Comparison of ENCODE assay signal across 9 cellular contexts in genomic region chr19:3783660-3784584, GRCh38. TPM values are rescaled to one million over a fixed set of nuclear protein-coding genes. Genes with fewer than 3 reads are reported as not detected.
DNase-seq lines count a peak whose midpoint lies in the region; ATAC-seq, FAIRE-seq and TF ChIP-seq lines count a peak whose summit lies in the region.
"Had no signal": no experiment of that assay in that cellular context is flagged by ENCODE, and none has a peak within 500 bp of the region (broad histone marks: within the 10 kb centered on the region; RNA-seq: fewer than 3 reads in every experiment).

No MANE protein-coding gene starts in this region.

- ATAC-seq in HepG2: peak; percentile 73

- no peak for TF ChIP-seq POLR2A in HepG2 (IDR thresholded peaks at IDR 0.05; ENCODE audit: insufficient read depth in 1 of 2, low read depth in 2 of 2, low read length in 2 of 2)
- TF ChIP-seq POLR2A in tibial nerve (IDR thresholded peaks at IDR 0.05): no peak

- H3K27ac ChIP-seq in 22Rv1 (no peak overlapping the region), Karpas-422 (ENCODE audit: low read length) (no peak overlapping the region), HepG2 (ENCODE audit: extremely low read length, insufficient read depth, low read length) (no peak overlapping the region), tibial nerve (no peak overlapping the region)

- TF ChIP-seq RAD21 in HepG2 (CRISPR knock-in tag; IDR thresholded peaks at IDR 0.05): peak; percentile 70

- no peaks in the 10 kb centered on the region for H3K79me2 ChIP-seq in Karpas-422 (ENCODE audit: low read length)
- no peaks in the 10 kb centered on the region for H3K79me2 ChIP-seq in HepG2 (ENCODE audit: insufficient read depth, low read length)

- H3K27me3 ChIP-seq in Karpas-422 (ENCODE audit: low read length) (no peaks in the 10 kb centered on the region), HepG2 (ENCODE audit: control insufficient read depth in 1 of 2, insufficient read depth in 2 of 2, low read length in 2 of 2) (peaks cover 9 to 26% of the 10 kb centered on the region in 2 experiments; a peak in 4 of 5 replicates), tibial nerve (peaks cover 0 to 37% of the 10 kb centered on the region in 2 donors)

- no peaks in the 10 kb centered on the region for H3K4me1 ChIP-seq in Karpas-422 (ENCODE audit: low read length)
- 0 out of 2 replicates have a peak, but pooled peaks cover 5% of the 10 kb centered on the region for H3K4me1 ChIP-seq in HepG2 (ENCODE audit: insufficient read depth, low read length)
- H3K4me1 ChIP-seq in tibial nerve: peaks cover 0 to 14% (median 0%) of the 10 kb centered on the region in 4 donors

- no peak overlapping the region for H3K4me2 ChIP-seq in Karpas-422 (ENCODE audit: low read depth, low read length, poor library complexity, severe bottlenecking)
- H3K4me2 ChIP-seq in HepG2 (ENCODE audit: low read depth, low read length): no peak overlapping the region

- BruUV-seq in HepG2 (replicated peaks; lab: Mats Ljungman, UMichigan): no TSS peak

- no peaks in the 10 kb centered on the region for H4K20me1 ChIP-seq in Karpas-422 (ENCODE audit: insufficient read depth, low read depth, low read length)
- H4K20me1 ChIP-seq in HepG2 (ENCODE audit: insufficient read depth, low read length): no peaks in the 10 kb centered on the region

- H2AFZ ChIP-seq in Karpas-422 (ENCODE audit: low read length): no peak overlapping the region
- H2AFZ ChIP-seq in HepG2 (ENCODE audit: low read length): no peak overlapping the region

- POLR2A ChIA-PET in HepG2 (lab: Yijun Ruan, JAX): no interaction called here

- TF ChIP-seq CTCF in 22Rv1 (IDR thresholded peaks at IDR 0.05) (peak; percentile 26), HepG2 (CRISPR knock-in tag; IDR thresholded peaks at IDR 0.05) (peak; percentile 79), tibial nerve (IDR thresholded peaks at IDR 0.05) (no peak)

- intact Hi-C loops in HepG2 (cut with micrococcal nuclease; ENCODE audit: unreplicated experiment): no loop called here

- H3K9me3 ChIP-seq in Karpas-422 (ENCODE audit: low read length) (peaks cover 11% of the 10 kb centered on the region; the same call in 1 of the 2 replicates), HepG2 (ENCODE audit: low read length) (peaks cover 18% of the 10 kb centered on the region), tibial nerve (peaks cover 3 to 37% (median 13%) of the 10 kb centered on the region in 4 donors)

- WGBS in HepG2 (ENCODE audit: low lambda C conversion rate): 31% methylated on average over 14 of the region's 49 CpGs
- WGBS in tibial nerve, 2 donors: 68 to 78% methylated on average over 31 to 37 of the region's 49 CpGs

- no peak overlapping the region for H3K9ac ChIP-seq in Karpas-422 (ENCODE audit: low read length)
- H3K9ac ChIP-seq in HepG2 (ENCODE audit: insufficient read depth, low read depth, low read length): no peak overlapping the region

- CTCF ChIA-PET in HepG2 (lab: Yijun Ruan, JAX; ENCODE audit: low intra/inter-chr PET ratio, low total read pairs): interaction anchor here (1.3 to 1.4 kb wide), 2 partner anchors 38 to 65 kb away, joined by 3 to 5 read pairs; no protein-coding TSS in a partner anchor

- H3K4me3 ChIP-seq in Karpas-422 (ENCODE audit: low read length): no peak overlapping the region
- H3K4me3 ChIP-seq in HepG2 (replicated peaks in 1 of 3; ENCODE audit: insufficient read depth in 1 of 3, low read depth in 2 of 3, low read length in 3 of 3): no peak overlapping the region
- no peak overlapping the region for H3K4me3 ChIP-seq in tibial nerve

- H3K36me3 ChIP-seq in Karpas-422 (ENCODE audit: insufficient read depth, low read length): no peaks in the 10 kb centered on the region
- no peaks in the 10 kb centered on the region for H3K36me3 ChIP-seq in HepG2 (replicated peaks in 1 of 2; ENCODE audit: control insufficient read depth in 1 of 2, insufficient read depth in 2 of 2, low read length in 2 of 2)
- no peaks in the 10 kb centered on the region for H3K36me3 ChIP-seq in tibial nerve

- FAIRE-seq in HepG2 (lab: Jason Lieb, UNC): no peak
- FAIRE-seq: TTC549 had no signal

- H3K9me2 ChIP-seq in Karpas-422 (replicated peaks; ENCODE audit: insufficient read depth, low read length): no peaks in the 10 kb centered on the region

- DNase-seq in Karpas-422: peak; percentile 83
- DNase-seq in activated T-cell treated with anti-CD3 and anti-CD28 coated beads, Interleukin-2, amount 50 U/mL, for 1 hour: peak; percentile 58
- peak; percentile 47 for DNase-seq in HepG2 (ENCODE audit: low spot score)
- DNase-seq in NCI-H510A (lab: John Stamatoyannopoulos, UW): no peak
- no peak for DNase-seq in RKO (ENCODE audit: low spot score)
- DNase-seq in NCI-H526 treated with DMSO at 0.1 percent for 48 hours (lab: John Stamatoyannopoulos, UW): no peak
- DNase-seq in tibial nerve (ENCODE audit: low spot score in 2 of 2): no peak

- in situ Hi-C loops in HepG2 (cut with HindIII; ENCODE audit: extremely low pct_ligation_motif_present, low pct_unique_long_range_greater_than_20kb): no loop called here

- no peak for TF ChIP-seq EP300 in HepG2 (IDR thresholded peaks at IDR 0.05; ENCODE audit: low read depth in 2 of 2, low read length in 2 of 2)
- TF ChIP-seq EP300 in HepG2 (CRISPR knock-in tag; IDR thresholded peaks at IDR 0.05; ENCODE audit: borderline replicate concordance): no peak
- no peak for TF ChIP-seq EP300 in tibial nerve (IDR thresholded peaks at IDR 0.05)

RNA-seq across cellular contexts. Expression of gene MATK, which starts 2.3 kb away (rescaled TPM):
- not detected in 2 replicates for total RNA-seq in Karpas-422 (2014; rRNA removed; shearing (Covaris generic); ENCODE audit: low replicate concordance)
- total RNA-seq in HepG2 (2016; rRNA removed; fragmentation: Illumina TruSeq; extraction: Trizol) (not detected in 2 replicates), tibial nerve (1 to 10 TPM in 3 of 4 donors, under 1 TPM in 1; 0.78 to 2.9 (median 2.1) TPM)
- total RNA-seq in HepG2 (2016; cell fraction: cytosol; rRNA removed; fragmentation: Illumina TruSeq; extraction: Trizol; ENCODE audit: low read depth): not detected in 2 replicates
- not detected in 2 replicates for total RNA-seq in HepG2 (2016; cell fraction: insoluble cytoplasmic fraction; rRNA removed; fragmentation: Illumina TruSeq; extraction: Trizol)
- not detected in 2 replicates for total RNA-seq in HepG2 (2016; cell fraction: membrane; rRNA removed; fragmentation: Illumina TruSeq; extraction: Trizol)
- not detected in 2 replicates for total RNA-seq in HepG2 (2016; cell fraction: nucleus; rRNA removed; fragmentation: Illumina TruSeq; extraction: Trizol)
- 0.09 TPM in 2 replicates for polyA plus RNA-seq in HepG2 (2011; rRNA removed)
- polyA plus RNA-seq in HepG2 (2011; cell fraction: cytosol; rRNA removed): 0.11 and 0.14 TPM in 2 replicates
- polyA plus RNA-seq in HepG2 (2011; cell fraction: nucleus; rRNA removed): 0.32 TPM in 1 of 2 replicates, not detected in the other
- polyA plus RNA-seq in HepG2 (2012): not detected in 2 replicates
- polyA plus RNA-seq in HepG2 (2016; cell fraction: cytosol; fragmentation: Illumina TruSeq; extraction: Trizol; ENCODE audit: low read depth): 0.07 TPM in 1 of 2 replicates, not detected in the other
- not detected in 2 replicates for polyA plus RNA-seq in HepG2 (2016; cell fraction: insoluble cytoplasmic fraction; fragmentation: Illumina TruSeq; extraction: Trizol; ENCODE audit: low read depth)
- polyA plus RNA-seq in HepG2 (2016; cell fraction: membrane; fragmentation: Illumina TruSeq; extraction: Trizol; ENCODE audit: low read depth): not detected in 2 replicates
- not detected in 2 replicates for polyA plus RNA-seq in HepG2 (2016; cell fraction: nucleus; fragmentation: Illumina TruSeq; extraction: Trizol; ENCODE audit: insufficient read depth, low read depth)
- 0.42 and 31.9 TPM in 2 replicates for polyA minus RNA-seq in HepG2 (2011; rRNA and poly(A)+ RNA removed; ENCODE audit: low replicate concordance)
- polyA minus RNA-seq in HepG2 (2011; cell fraction: cytosol; rRNA and poly(A)+ RNA removed): 0.70 TPM in 1 of 2 replicates, not detected in the other
- polyA minus RNA-seq in HepG2 (2011; cell fraction: nucleus; rRNA and poly(A)+ RNA removed): not detected in 2 replicates

RNA-seq across cellular contexts. Expression of gene RAX2, which starts 11.9 kb away (rescaled TPM):
- not detected in 2 replicates for total RNA-seq in Karpas-422 (2014; rRNA removed; shearing (Covaris generic); ENCODE audit: low replicate concordance)
- not detected in 2 replicates for total RNA-seq in HepG2 (2016; rRNA removed; fragmentation: Illumina TruSeq; extraction: Trizol)
- not detected in 2 replicates for total RNA-seq in HepG2 (2016; cell fraction: cytosol; rRNA removed; fragmentation: Illumina TruSeq; extraction: Trizol; ENCODE audit: low read depth)
- total RNA-seq in HepG2 (2016; cell fraction: insoluble cytoplasmic fraction; rRNA removed; fragmentation: Illumina TruSeq; extraction: Trizol): not detected in 2 replicates
- not detected in 2 replicates for total RNA-seq in HepG2 (2016; cell fraction: membrane; rRNA removed; fragmentation: Illumina TruSeq; extraction: Trizol)
- total RNA-seq in HepG2 (2016; cell fraction: nucleus; rRNA removed; fragmentation: Illumina TruSeq; extraction: Trizol): not detected in 2 replicates
- not detected in 2 replicates for polyA plus RNA-seq in HepG2 (2011; rRNA removed)
- polyA plus RNA-seq in HepG2 (2011; cell fraction: cytosol; rRNA removed): not detected in 2 replicates
- not detected in 2 replicates for polyA plus RNA-seq in HepG2 (2011; cell fraction: nucleus; rRNA removed)
- not detected in 2 replicates for polyA plus RNA-seq in HepG2 (2012)
- polyA plus RNA-seq in HepG2 (2016; cell fraction: cytosol; fragmentation: Illumina TruSeq; extraction: Trizol; ENCODE audit: low read depth): not detected in 2 replicates
- not detected in 2 replicates for polyA plus RNA-seq in HepG2 (2016; cell fraction: insoluble cytoplasmic fraction; fragmentation: Illumina TruSeq; extraction: Trizol; ENCODE audit: low read depth)
- not detected in 2 replicates for polyA plus RNA-seq in HepG2 (2016; cell fraction: membrane; fragmentation: Illumina TruSeq; extraction: Trizol; ENCODE audit: low read depth)
- polyA plus RNA-seq in HepG2 (2016; cell fraction: nucleus; fragmentation: Illumina TruSeq; extraction: Trizol; ENCODE audit: insufficient read depth, low read depth): not detected in 2 replicates
- not detected in 2 replicates for polyA minus RNA-seq in HepG2 (2011; rRNA and poly(A)+ RNA removed; ENCODE audit: low replicate concordance)
- not detected in 2 replicates for polyA minus RNA-seq in HepG2 (2011; cell fraction: cytosol; rRNA and poly(A)+ RNA removed)
- not detected in 2 replicates for polyA minus RNA-seq in HepG2 (2011; cell fraction: nucleus; rRNA and poly(A)+ RNA removed)
- total RNA-seq in tibial nerve: not detected

RNA-seq across cellular contexts. Expression of gene MRPL54, which starts 21.4 kb away (rescaled TPM):
- total RNA-seq in Karpas-422 (2014; rRNA removed; shearing (Covaris generic); ENCODE audit: low replicate concordance): 44.2 and 76.7 TPM in 2 replicates
- total RNA-seq in HepG2 (2016; rRNA removed; fragmentation: Illumina TruSeq; extraction: Trizol) (66.9 and 85.6 TPM in 2 replicates), tibial nerve (100 to 1,000 TPM in 1 of 4 donors, 10 to 100 TPM in 3; 44.1 to 111 (median 59.2) TPM)
- 36.4 and 42.5 TPM in 2 replicates for total RNA-seq in HepG2 (2016; cell fraction: cytosol; rRNA removed; fragmentation: Illumina TruSeq; extraction: Trizol; ENCODE audit: low read depth)
- total RNA-seq in HepG2 (2016; cell fraction: insoluble cytoplasmic fraction; rRNA removed; fragmentation: Illumina TruSeq; extraction: Trizol): 71.3 and 95.8 TPM in 2 replicates
- 34.6 and 39.3 TPM in 2 replicates for total RNA-seq in HepG2 (2016; cell fraction: membrane; rRNA removed; fragmentation: Illumina TruSeq; extraction: Trizol)
- 17.6 and 22.0 TPM in 2 replicates for total RNA-seq in HepG2 (2016; cell fraction: nucleus; rRNA removed; fragmentation: Illumina TruSeq; extraction: Trizol)
- 36.8 and 37.2 TPM in 2 replicates for polyA plus RNA-seq in HepG2 (2011; rRNA removed)
- polyA plus RNA-seq in HepG2 (2011; cell fraction: cytosol; rRNA removed): 49.6 and 71.2 TPM in 2 replicates
- 14.2 and 18.6 TPM in 2 replicates for polyA plus RNA-seq in HepG2 (2011; cell fraction: nucleus; rRNA removed)
- polyA plus RNA-seq in HepG2 (2012): 22.5 and 27.7 TPM in 2 replicates
- 36.7 and 39.3 TPM in 2 replicates for polyA plus RNA-seq in HepG2 (2016; cell fraction: cytosol; fragmentation: Illumina TruSeq; extraction: Trizol; ENCODE audit: low read depth)
- 81.5 and 84.4 TPM in 2 replicates for polyA plus RNA-seq in HepG2 (2016; cell fraction: insoluble cytoplasmic fraction; fragmentation: Illumina TruSeq; extraction: Trizol; ENCODE audit: low read depth)
- polyA plus RNA-seq in HepG2 (2016; cell fraction: membrane; fragmentation: Illumina TruSeq; extraction: Trizol; ENCODE audit: low read depth): 25.3 and 29.3 TPM in 2 replicates
- polyA plus RNA-seq in HepG2 (2016; cell fraction: nucleus; fragmentation: Illumina TruSeq; extraction: Trizol; ENCODE audit: insufficient read depth, low read depth): 29.4 and 38.4 TPM in 2 replicates
- polyA minus RNA-seq in HepG2 (2011; rRNA and poly(A)+ RNA removed; ENCODE audit: low replicate concordance): 6.8 and 14.7 TPM in 2 replicates
- 6.7 and 10.6 TPM in 2 replicates for polyA minus RNA-seq in HepG2 (2011; cell fraction: cytosol; rRNA and poly(A)+ RNA removed)
- 4.5 and 6.2 TPM in 2 replicates for polyA minus RNA-seq in HepG2 (2011; cell fraction: nucleus; rRNA and poly(A)+ RNA removed)

RNA-seq across cellular contexts. Expression of gene APBA3, which starts 22.4 kb away (rescaled TPM):
- total RNA-seq in Karpas-422 (2014; rRNA removed; shearing (Covaris generic); ENCODE audit: low replicate concordance): 14.7 and 55.0 TPM in 2 replicates
- total RNA-seq in HepG2 (2016; rRNA removed; fragmentation: Illumina TruSeq; extraction: Trizol) (12.9 and 14.3 TPM in 2 replicates), tibial nerve (10 to 100 TPM; 21.6 to 51.0 (median 34.7) TPM)
- total RNA-seq in HepG2 (2016; cell fraction: cytosol; rRNA removed; fragmentation: Illumina TruSeq; extraction: Trizol; ENCODE audit: low read depth): 5.4 and 8.4 TPM in 2 replicates
- 12.1 and 15.3 TPM in 2 replicates for total RNA-seq in HepG2 (2016; cell fraction: insoluble cytoplasmic fraction; rRNA removed; fragmentation: Illumina TruSeq; extraction: Trizol)
- 9.8 and 12.8 TPM in 2 replicates for total RNA-seq in HepG2 (2016; cell fraction: membrane; rRNA removed; fragmentation: Illumina TruSeq; extraction: Trizol)
- 10.6 and 14.8 TPM in 2 replicates for total RNA-seq in HepG2 (2016; cell fraction: nucleus; rRNA removed; fragmentation: Illumina TruSeq; extraction: Trizol)
- 14.2 and 18.7 TPM in 2 replicates for polyA plus RNA-seq in HepG2 (2011; rRNA removed)
- 6.1 and 12.7 TPM in 2 replicates for polyA plus RNA-seq in HepG2 (2011; cell fraction: cytosol; rRNA removed)
- 76.0 and 85.8 TPM in 2 replicates for polyA plus RNA-seq in HepG2 (2011; cell fraction: nucleus; rRNA removed)
- 6.8 and 9.1 TPM in 2 replicates for polyA plus RNA-seq in HepG2 (2012)
- 2.7 and 3.6 TPM in 2 replicates for polyA plus RNA-seq in HepG2 (2016; cell fraction: cytosol; fragmentation: Illumina TruSeq; extraction: Trizol; ENCODE audit: low read depth)
- polyA plus RNA-seq in HepG2 (2016; cell fraction: insoluble cytoplasmic fraction; fragmentation: Illumina TruSeq; extraction: Trizol; ENCODE audit: low read depth): 9.5 and 10.3 TPM in 2 replicates
- 6.0 and 6.1 TPM in 2 replicates for polyA plus RNA-seq in HepG2 (2016; cell fraction: membrane; fragmentation: Illumina TruSeq; extraction: Trizol; ENCODE audit: low read depth)
- 28.0 and 28.5 TPM in 2 replicates for polyA plus RNA-seq in HepG2 (2016; cell fraction: nucleus; fragmentation: Illumina TruSeq; extraction: Trizol; ENCODE audit: insufficient read depth, low read depth)
- 14.2 and 22.9 TPM in 2 replicates for polyA minus RNA-seq in HepG2 (2011; rRNA and poly(A)+ RNA removed; ENCODE audit: low replicate concordance)
- polyA minus RNA-seq in HepG2 (2011; cell fraction: cytosol; rRNA and poly(A)+ RNA removed): 7.5 and 7.9 TPM in 2 replicates
- 15.3 and 18.5 TPM in 2 replicates for polyA minus RNA-seq in HepG2 (2011; cell fraction: nucleus; rRNA and poly(A)+ RNA removed)

Comparison
In these comparisons a context has a peak if more than half of its experiments do, and no peak if none do; other contexts are left out.
1. CTCF ChIP-seq: peak in 22Rv1 (single experiment) and HepG2 (single experiment); none in tibial nerve (0 of 5).
2. DNase-seq: peak in Karpas-422 (single experiment), activated T-cell treated with anti-CD3 and anti-CD28 coated beads, Interleukin-2, amount 50 U/mL, for 1 hour (single experiment) and HepG2 (single experiment); none in NCI-H510A (single experiment), RKO (single experiment), NCI-H526 treated with DMSO at 0.1 percent for 48 hours (single experiment) and tibial nerve (0 of 2).